In the genomic region with DNA sequence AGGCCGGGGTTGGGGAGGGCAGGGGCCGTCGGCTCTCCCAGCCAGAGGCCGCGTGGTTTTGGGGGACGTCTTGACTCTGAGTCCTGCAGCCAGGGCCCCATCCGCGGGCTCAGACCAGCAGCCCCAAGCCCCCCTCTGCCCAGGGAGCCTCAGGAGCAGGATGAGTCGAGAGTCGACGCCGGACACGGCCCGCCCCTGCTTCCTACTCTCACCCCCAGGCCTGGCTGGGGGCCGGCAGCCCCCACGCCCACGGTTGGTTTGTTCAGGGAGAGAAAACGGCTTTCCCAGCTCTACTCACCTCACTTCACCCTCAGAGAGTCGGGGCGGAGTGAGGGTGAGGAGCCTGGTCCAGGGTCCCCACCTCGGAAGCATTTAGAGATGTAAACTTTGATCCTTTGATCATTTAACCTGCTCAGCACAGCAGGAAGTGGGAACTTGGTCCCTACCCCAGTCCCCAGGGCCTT, we compare ENCODE assay signal across 8 cellular contexts. TPM values are rescaled to one million over a fixed set of nuclear protein-coding genes. Genes with fewer than 3 reads are reported as not detected.
A peak's percentile ranks its signal among the peaks of the same experiment; 100 is the strongest.
DNase-seq lines count a peak whose midpoint lies in the region; FAIRE-seq and TF ChIP-seq lines count a peak whose summit lies in the region.

No MANE protein-coding gene starts in this region.

- H3K27ac ChIP-seq in OCI-LY1 (ENCODE audit: low read depth, low read length, poor library complexity, severe bottlenecking) (no peak overlapping the region), trophoblast cell (ENCODE audit: low read depth, low read length) (no peak overlapping the region)

- H4K8ac ChIP-seq in trophoblast cell (ENCODE audit: low read depth, low read length), result peak overlapping the region; percentile 23

- no peaks in the 10 kb centered on the region for H3K79me1 ChIP-seq in trophoblast cell (ENCODE audit: low read length)

- no peak overlapping the region for H2BK5ac ChIP-seq in trophoblast cell (ENCODE audit: low read depth, low read length, poor library complexity)

- no peaks in the 10 kb centered on the region for H3K9me2 ChIP-seq in OCI-LY1 (ENCODE audit: low read depth, low read length)

- in situ Hi-C loops in GM13977 (cut with MboI; ENCODE audit: low pct_unique_long_range_greater_than_20kb, low sequenced_read_pairs, unreplicated experiment), result no loop called here

- H4K91ac ChIP-seq in trophoblast cell (ENCODE audit: low read depth, low read length), result no peak overlapping the region

- H2BK12ac ChIP-seq in trophoblast cell (ENCODE audit: low read length), result no peak overlapping the region

- no peaks in the 10 kb centered on the region for H3K4me1 ChIP-seq in OCI-LY1 (ENCODE audit: insufficient read depth, low read length, severe bottlenecking)
- peaks cover 4 to 12% of the 10 kb centered on the region in 2 experiments for H3K4me1 ChIP-seq in trophoblast cell (ENCODE audit: control insufficient read depth in 1 of 2, insufficient read depth in 2 of 2, low read length in 2 of 2)

- H3K27me3 ChIP-seq in OCI-LY1 (ENCODE audit: insufficient read depth, low read length) (no peaks in the 10 kb centered on the region; the same call in 1 of the 2 replicates), trophoblast cell (ENCODE audit: insufficient read depth, low read length) (peaks cover 17% of the 10 kb centered on the region)

- H3K79me2 ChIP-seq in OCI-LY1 (ENCODE audit: insufficient read depth, low read length), result no peaks in the 10 kb centered on the region
- H3K79me2 ChIP-seq in trophoblast cell (ENCODE audit: control insufficient read depth, insufficient read depth, low read length, poor library complexity), result no peaks in the 10 kb centered on the region

- H4K20me1 ChIP-seq in OCI-LY1 (ENCODE audit: insufficient read depth, low read length), result no peaks in the 10 kb centered on the region

- no peak overlapping the region for H3K23ac ChIP-seq in trophoblast cell (ENCODE audit: low read length)

- no peak overlapping the region for H3K18ac ChIP-seq in trophoblast cell (ENCODE audit: low read length)

- H3K9me3 ChIP-seq in OCI-LY1 (ENCODE audit: low read length), result no peaks in the 10 kb centered on the region
- H3K9me3 ChIP-seq in trophoblast cell (ENCODE audit: insufficient read depth, low read depth, low read length), result no peaks in the 10 kb centered on the region

- H3K4me3 ChIP-seq in OCI-LY1 (ENCODE audit: low read depth, low read length, poor library complexity, severe bottlenecking) (no peak overlapping the region), epithelial cell of proximal tubule (ENCODE audit: low read depth, low read length) (peak overlapping the region; percentile 56), trophoblast cell (ENCODE audit: low read depth, low read length) (no peak overlapping the region)

- H3K36me3 ChIP-seq in OCI-LY1 (ENCODE audit: insufficient read depth, low read length), result no peaks in the 10 kb centered on the region
- H3K36me3 ChIP-seq in trophoblast cell (ENCODE audit: control insufficient read depth in 1 of 2, insufficient read depth in 2 of 2, low read length in 2 of 2), result peaks cover 0 to 1% of the 10 kb centered on the region in 2 experiments

- WGBS in trophoblast cell (ENCODE audit: extremely low coverage, insufficient coverage, insufficient read length), result no CpG with 5 or more reads among the region's 21 CpGs

- no peak overlapping the region for H2AK5ac ChIP-seq in trophoblast cell (ENCODE audit: low read length)

- no peaks in the 10 kb centered on the region for H3F3A ChIP-seq in OCI-LY1 (ENCODE audit: insufficient read depth, low read length)

- FAIRE-seq in D721Med (lab: Jason Lieb, UNC), result no peak

- DNase-seq in D721Med (ENCODE audit: insufficient read length, low spot score) (peak; percentile 54), epithelial cell of proximal tubule (ENCODE audit: low read depth) (no peak), trophoblast cell (no peak), GM13977 (ENCODE audit: low spot score) (no peak), NOMO-1 (lab: John Stamatoyannopoulos, UW; ENCODE audit: unreplicated experiment in 2 of 2) (no peak), GF-D8 (lab: John Stamatoyannopoulos, UW) (no peak)
- DNase-seq in effector CD4-positive, alpha-beta T cell, result no peak

- H3K4me2 ChIP-seq in OCI-LY1 (ENCODE audit: low read length) (peak overlapping the region; percentile 54), trophoblast cell (ENCODE audit: low read length) (peak overlapping the region; percentile 98)

- H3K4ac ChIP-seq in trophoblast cell (ENCODE audit: low read depth, low read length), result no peak overlapping the region

- no peak overlapping the region for H3K14ac ChIP-seq in trophoblast cell (ENCODE audit: low read length)

- no peak for TF ChIP-seq CTCF in D721Med (IDR thresholded peaks at IDR 0.05; ENCODE audit: insufficient read depth, missing control alignments)
- no peak for TF ChIP-seq CTCF in OCI-LY1 (IDR thresholded peaks at IDR 0.05; ENCODE audit: low read length)
- TF ChIP-seq CTCF in epithelial cell of proximal tubule (conservative IDR thresholded peaks at IDR 0.05; ENCODE audit: low read depth, low read length), result no peak
- no peak for TF ChIP-seq CTCF in GM13977 (IDR thresholded peaks at IDR 0.05; ENCODE audit: extremely low read depth, insufficient read depth, missing control alignments)

- H3K9ac ChIP-seq in OCI-LY1 (ENCODE audit: low read length) (no peak overlapping the region), trophoblast cell (ENCODE audit: low read length) (no peak overlapping the region)

- no peak overlapping the region for H2AFZ ChIP-seq in OCI-LY1 (ENCODE audit: low read length)
- no peak overlapping the region for H2AFZ ChIP-seq in trophoblast cell (ENCODE audit: insufficient read depth, low read length, poor library complexity)

- H2BK120ac ChIP-seq in trophoblast cell (ENCODE audit: insufficient read depth, low read length, poor library complexity), result no peak overlapping the region

- no peak overlapping the region for H4K12ac ChIP-seq in trophoblast cell (ENCODE audit: low read depth, low read length)

RNA-seq across cellular contexts. Expression of gene SNORC, which starts 6.9 kb away (rescaled TPM):
- total RNA-seq in epithelial cell of proximal tubule, result 1.2 and 5.0 TPM in 2 replicates
- 2.8 and 3.2 TPM in 2 replicates for polyA plus RNA-seq in trophoblast cell (2013)
